ENCODE assay signal across 1 cellular context in the genomic region with DNA sequence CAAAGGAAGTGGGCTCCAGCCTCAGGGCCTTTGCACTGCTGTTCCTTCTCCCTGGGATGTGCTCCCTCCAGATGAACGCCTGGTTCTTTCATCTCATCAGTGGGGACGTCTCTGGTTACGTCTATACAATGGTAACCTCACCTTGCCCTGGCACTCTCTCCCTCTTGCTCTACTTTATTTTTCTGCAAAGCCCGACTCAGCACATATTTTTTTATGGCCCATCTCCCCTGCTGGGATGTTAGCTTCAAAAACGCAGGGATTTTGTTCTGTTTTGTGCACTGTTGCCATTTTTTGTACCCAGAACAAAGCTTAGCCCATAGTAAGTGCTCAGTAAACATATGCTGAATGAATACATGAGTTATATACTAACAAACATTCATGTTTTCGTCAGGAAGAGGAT.
TF ChIP-seq lines count a peak whose summit lies in the region.

No MANE protein-coding gene starts in this region.

TF ChIP-seq in GM12891, 5 proteins besides CTCF, POLR2A, EP300 and RAD21 (continued from another document):
- no peak for TF ChIP-seq SPI1 (IDR thresholded peaks at IDR 0.05; ENCODE audit: low read depth, low read length)
- no peak for TF ChIP-seq TAF1 (IDR thresholded peaks at IDR 0.05; ENCODE audit: low read depth, low read length)
- no peak for TF ChIP-seq POU2F2 (IDR thresholded peaks at IDR 0.05; ENCODE audit: low read depth, low read length)
- TF ChIP-seq POLR2AphosphoS5 (IDR thresholded peaks at IDR 0.05; ENCODE audit: low read depth, low read length) = no peak
